ENCODE assay signal across 1 cellular context in genomic region chr11:72826191-72826941, GRCh38.
TF ChIP-seq lines count a peak whose summit lies in the region.

No MANE protein-coding gene starts in this region.

TF ChIP-seq in WTC11, 78 proteins besides CTCF, POLR2A, EP300 and RAD21:
- peak; percentile 67 for TF ChIP-seq PRDM15 (CRISPR knock-in tag; IDR thresholded peaks at IDR 0.05)
- no peak for TF ChIP-seq ARID4B (CRISPR knock-in tag; IDR thresholded peaks at IDR 0.05; ENCODE audit: borderline replicate concordance)
- no peak for TF ChIP-seq PREB (CRISPR knock-in tag; IDR thresholded peaks at IDR 0.05; ENCODE audit: borderline replicate concordance)
- no peak for TF ChIP-seq CREM (CRISPR knock-in tag; IDR thresholded peaks at IDR 0.05)
- no peak for TF ChIP-seq ZNF532 (CRISPR knock-in tag; IDR thresholded peaks at IDR 0.05; ENCODE audit: borderline replicate concordance)
